Comparison of ENCODE assay signal across 1 cellular context in genomic region chr3:178060406-178060805, GRCh38.
TF ChIP-seq lines count a peak whose summit lies in the region.

No MANE protein-coding gene starts in this region.

TF ChIP-seq in GM23338, 12 proteins besides CTCF, POLR2A, EP300 and RAD21 (continued from another document):
- TF ChIP-seq CREB1 (CRISPR knock-in tag; IDR thresholded peaks at IDR 0.05; ENCODE audit: low read depth) (no peak), POLR2AphosphoS5 (IDR thresholded peaks at IDR 0.05; ENCODE audit: low read depth) (no peak), ZNF114 (CRISPR knock-in tag; IDR thresholded peaks at IDR 0.05) (no peak)
- TF ChIP-seq, protein P1, sequence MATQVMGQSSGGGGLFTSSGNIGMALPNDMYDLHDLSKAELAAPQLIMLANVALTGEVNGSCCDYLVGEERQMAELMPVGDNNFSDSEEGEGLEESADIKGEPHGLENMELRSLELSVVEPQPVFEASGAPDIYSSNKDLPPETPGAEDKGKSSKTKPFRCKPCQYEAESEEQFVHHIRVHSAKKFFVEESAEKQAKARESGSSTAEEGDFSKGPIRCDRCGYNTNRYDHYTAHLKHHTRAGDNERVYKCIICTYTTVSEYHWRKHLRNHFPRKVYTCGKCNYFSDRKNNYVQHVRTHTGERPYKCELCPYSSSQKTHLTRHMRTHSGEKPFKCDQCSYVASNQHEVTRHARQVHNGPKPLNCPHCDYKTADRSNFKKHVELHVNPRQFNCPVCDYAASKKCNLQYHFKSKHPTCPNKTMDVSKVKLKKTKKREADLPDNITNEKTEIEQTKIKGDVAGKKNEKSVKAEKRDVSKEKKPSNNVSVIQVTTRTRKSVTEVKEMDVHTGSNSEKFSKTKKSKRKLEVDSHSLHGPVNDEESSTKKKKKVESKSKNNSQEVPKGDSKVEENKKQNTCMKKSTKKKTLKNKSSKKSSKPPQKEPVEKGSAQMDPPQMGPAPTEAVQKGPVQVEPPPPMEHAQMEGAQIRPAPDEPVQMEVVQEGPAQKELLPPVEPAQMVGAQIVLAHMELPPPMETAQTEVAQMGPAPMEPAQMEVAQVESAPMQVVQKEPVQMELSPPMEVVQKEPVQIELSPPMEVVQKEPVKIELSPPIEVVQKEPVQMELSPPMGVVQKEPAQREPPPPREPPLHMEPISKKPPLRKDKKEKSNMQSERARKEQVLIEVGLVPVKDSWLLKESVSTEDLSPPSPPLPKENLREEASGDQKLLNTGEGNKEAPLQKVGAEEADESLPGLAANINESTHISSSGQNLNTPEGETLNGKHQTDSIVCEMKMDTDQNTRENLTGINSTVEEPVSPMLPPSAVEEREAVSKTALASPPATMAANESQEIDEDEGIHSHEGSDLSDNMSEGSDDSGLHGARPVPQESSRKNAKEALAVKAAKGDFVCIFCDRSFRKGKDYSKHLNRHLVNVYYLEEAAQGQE (IDR thresholded peaks at IDR 0.05; ENCODE audit: unreplicated experiment) = no peak
